17 cellular contexts compared by ENCODE assay signal in genomic region chr7:90320418-90320800, GRCh38. TPM values are rescaled to one million over a fixed set of nuclear protein-coding genes. Genes with fewer than 3 reads are reported as not detected.
DNase-seq lines count a peak whose midpoint lies in the region; ATAC-seq and TF ChIP-seq lines count a peak whose summit lies in the region.
"Had no signal": no experiment of that assay in that cellular context is flagged by ENCODE, and none has a peak within 500 bp of the region (broad histone marks: within the 10 kb centered on the region; RNA-seq: fewer than 3 reads in every experiment).

No MANE protein-coding gene starts in this region.

- intact Hi-C loops in left lung (cut with DNase I), result no loop called here

- TF ChIP-seq CTCF in AG10803 (conservative IDR thresholded peaks at IDR 0.05; ENCODE audit: low read length) (no peak), cardiac fibroblast (IDR thresholded peaks at IDR 0.05; ENCODE audit: low read depth, low read length) (no peak), mesothelial cell of epicardium (IDR thresholded peaks at IDR 0.05; ENCODE audit: unreplicated experiment) (no peak), left lung (IDR thresholded peaks at IDR 0.05) (no peak)

- H3K36me3 ChIP-seq in H7 (replicated peaks; ENCODE audit: control insufficient read depth, insufficient read depth, low read length) (no peaks in the 10 kb centered on the region), left lung (no peaks in the 10 kb centered on the region)
- H3K36me3 ChIP-seq: colonic mucosa, stomach had no signal

- H3K4me1 ChIP-seq in left lung, result peaks cover 0 to 7% of the 10 kb centered on the region in 2 donors

- no peaks in the 10 kb centered on the region for H3K36me3 Mint-ChIP-seq in mesothelial cell of epicardium

- H3K27ac Mint-ChIP-seq in mesothelial cell of epicardium, result no peak overlapping the region
- H3K27ac Mint-ChIP-seq: activated naive CD4-positive, alpha-beta T cell treated with anti-CD3 and anti-CD28 coated beads, Interleukin-2, amount 50 U/mL, for 72 hours had no signal

- H3K9me3 Mint-ChIP-seq in mesothelial cell of epicardium, result no peaks in the 10 kb centered on the region
- H3K9me3 Mint-ChIP-seq: activated naive CD4-positive, alpha-beta T cell treated with anti-CD3 and anti-CD28 coated beads, Interleukin-2, amount 50 U/mL, for 72 hours had no signal

- H3K9me3 ChIP-seq in left lung, result no peaks in the 10 kb centered on the region
- H3K9me3 ChIP-seq: colonic mucosa, stomach had no signal

- H3K4me3 Mint-ChIP-seq in mesothelial cell of epicardium, result peak overlapping the region; percentile 51

- peaks cover 5% of the 10 kb centered on the region for H3K4me1 Mint-ChIP-seq in mesothelial cell of epicardium

- H3K27me3 Mint-ChIP-seq in mesothelial cell of epicardium (ENCODE audit: low read depth), result peaks cover 85% of the 10 kb centered on the region

- ATAC-seq in left lung, result no peak

- H3K4me3 ChIP-seq in AG10803 (ENCODE audit: low read length) (peak overlapping the region; percentile 41), H7 (ENCODE audit: insufficient read depth, low read depth, low read length) (no peak overlapping the region; the same call in 1 of the 2 replicates), cardiac fibroblast (replicated peaks in 1 of 2; ENCODE audit: low read depth in 2 of 2, low read length in 2 of 2) (peak overlapping the region; percentile 32 to 44), left lung (peak overlapping the region in 1 of 2 donors; percentile 3)

- H3K27me3 ChIP-seq in H7 (ENCODE audit: control insufficient read depth, insufficient read depth, low read length) (peaks cover 45% of the 10 kb centered on the region), left lung (peaks cover 43 to 76% of the 10 kb centered on the region in 2 donors)

- no peak overlapping the region for H3K27ac ChIP-seq in left lung
- H3K27ac ChIP-seq: colonic mucosa, stomach had no signal

- DNase-seq in AG10803 (ENCODE audit: low read depth), result no peak
- DNase-seq in H7, result peak; percentile 15
- DNase-seq in cardiac fibroblast (ENCODE audit: low read depth in 2 of 2), result peak in 1 of 2 donors; percentile 11
- no peak for DNase-seq in mesothelial cell of epicardium (ENCODE audit: low spot score in 2 of 2, unreplicated experiment in 2 of 2)
- no peak for DNase-seq in islet precursor cell
- DNase-seq in NCI-H226, result no peak
- no peak for DNase-seq in NCI-H345 (lab: John Stamatoyannopoulos, UW)
- DNase-seq in left lung, result no peak
- DNase-seq: colonic mucosa; GDM1; NCI-H2107; stimulated activated CD4-positive, alpha-beta T cell treated with anti-CD3 and anti-CD28 coated beads, Interleukin-4, amount 100 ng/mL, for 4 hours; stomach; T-helper 1 cell had no signal

RNA-seq across cellular contexts. Expression of gene FAM237B, which starts 0.7 kb away (rescaled TPM):
- not detected in 2 replicates for total RNA-seq in H7 (2014; rRNA removed; shearing (Covaris generic))
- not detected in 3 replicates for total RNA-seq in mesothelial cell of epicardium
- not detected for total RNA-seq in left lung
- total RNA-seq: activated naive CD4-positive, alpha-beta T cell treated with anti-CD3 and anti-CD28 coated beads, Interleukin-2, amount 50 U/mL, for 72 hours; colonic mucosa; LHCN-M2; mammary epithelial cell; stomach had no signal

RNA-seq across cellular contexts. Expression of gene GTPBP10, which starts 26.1 kb away (rescaled TPM):
- total RNA-seq in H7 (2014; rRNA removed; shearing (Covaris generic)), result 12.7 and 14.6 TPM in 2 replicates
- total RNA-seq in mesothelial cell of epicardium, result 20.8 to 25.6 TPM (median 23.8 TPM) in 3 replicates
- 10 to 100 TPM; 15.5 to 23.7 TPM for total RNA-seq in left lung
